Comparison of ENCODE assay signal across 19 cellular contexts in the genomic region with DNA sequence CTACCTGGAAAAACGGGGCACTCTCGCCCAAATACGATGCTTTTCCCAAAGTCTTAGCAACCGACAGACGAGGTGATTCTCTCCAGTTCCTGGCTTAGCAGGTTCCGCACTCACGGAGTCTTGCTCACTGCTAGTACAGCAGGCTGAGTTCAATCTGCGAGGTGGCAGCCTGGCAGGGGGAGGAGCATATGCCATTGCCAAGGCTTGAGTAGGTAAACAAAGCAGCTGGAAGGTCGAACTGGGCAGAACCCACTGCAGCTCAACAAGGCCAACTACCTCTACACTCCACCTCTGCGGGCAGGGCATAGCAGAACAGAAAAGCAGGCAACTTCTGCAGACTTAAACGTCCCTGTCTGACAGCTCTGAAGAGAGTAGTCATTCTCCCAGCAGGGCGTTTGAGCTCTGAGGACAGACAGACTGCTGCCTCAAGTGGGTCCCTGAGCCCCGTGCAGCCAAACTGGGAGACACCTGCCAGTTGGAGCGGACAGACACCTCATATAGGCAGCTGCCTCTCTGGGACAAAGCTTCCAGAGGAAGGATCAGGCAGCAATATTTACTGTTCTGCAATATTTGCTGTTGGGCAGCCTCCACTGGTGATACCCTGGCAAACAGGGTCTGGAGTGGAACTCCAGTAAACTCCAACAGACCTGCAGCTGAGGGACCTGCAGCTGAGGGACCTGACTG.
DNase-seq lines count a peak whose midpoint lies in the region; ATAC-seq and TF ChIP-seq lines count a peak whose summit lies in the region.
"Had no signal": no experiment of that assay in that cellular context is flagged by ENCODE, and none has a peak within 500 bp of the region (broad histone marks: within the 10 kb centered on the region; RNA-seq: fewer than 3 reads in every experiment).

No MANE protein-coding gene starts in this region.

- H3K27me3 ChIP-seq in left lung = no peaks in the 10 kb centered on the region

- ATAC-seq in left lung (peak; percentile 55), mucosa of descending colon (no peak), HG03457 (IDR thresholded peaks at IDR 0.05; ENCODE audit: unreplicated experiment) (no peak), GM19452 (IDR thresholded peaks at IDR 0.05; ENCODE audit: unreplicated experiment) (no peak)
- ATAC-seq: GM12878, GM23338, Right ventricle myocardium inferior had no signal

- H3K36me3 ChIP-seq in left lung (no peaks in the 10 kb centered on the region), mucosa of descending colon (ENCODE audit: low read depth) (no peaks in the 10 kb centered on the region)

- no peak for TF ChIP-seq CTCF in left lung (IDR thresholded peaks at IDR 0.05)
- no peak for TF ChIP-seq CTCF in mucosa of descending colon (IDR thresholded peaks at IDR 0.05)

- DNase-seq in COLO668 (lab: John Stamatoyannopoulos, UW; ENCODE audit: unreplicated experiment) (peak; percentile 16), NCI-H1092 treated with DMSO at 0.1 percent for 48 hours (lab: John Stamatoyannopoulos, UW) (peak; percentile 52), NCI-H510A treated with DMSO at 0.1 percent for 48 hours (lab: John Stamatoyannopoulos, UW) (peak; percentile 55), left lung (no peak), mucosa of descending colon (no peak)
- DNase-seq in activated naive CD4-positive, alpha-beta T cell treated with anti-CD3 and anti-CD28 coated beads for 36 hours = no peak
- DNase-seq: Caco-2; CD4-positive, alpha-beta T cell; HCEC 1CT; KG1; NCI-H1105 treated with DMSO at 0.1 percent for 48 hours; NCI-H2107; OCI-M1 had no signal

- intact Hi-C loops in left lung (cut with DNase I) = no loop called here
- intact Hi-C loops in mucosa of descending colon (cut with DNase I, micrococcal nuclease) = no loop called here
- intact Hi-C loops in activated naive CD4-positive, alpha-beta T cell treated with anti-CD3 and anti-CD28 coated beads for 36 hours (cut with micrococcal nuclease) = no loop called here

- H3K9me3 ChIP-seq in left lung (peaks cover 0 to 12% of the 10 kb centered on the region in 2 donors), mucosa of descending colon (peaks cover 21% of the 10 kb centered on the region)
- H3K9me3 ChIP-seq: Caco-2 had no signal

- no peak overlapping the region for H3K4me3 ChIP-seq in left lung
- H3K4me3 ChIP-seq in mucosa of descending colon = no peak overlapping the region
- H3K4me3 ChIP-seq: GM12878, GM23338 had no signal

- CTCF ChIA-PET in activated naive CD4-positive, alpha-beta T cell treated with anti-CD3 and anti-CD28 coated beads for 36 hours (lab: Charles Lee) = no interaction called here

- H3K4me3 Mint-ChIP-seq in activated naive CD4-positive, alpha-beta T cell treated with anti-CD3 and anti-CD28 coated beads for 36 hours = no peak overlapping the region
- H3K4me3 Mint-ChIP-seq: CD4-positive, alpha-beta T cell; GM23338; T-helper 1 cell treated with Interleukin-12 subunit alpha and Interleukin-12 subunit beta and Interleukin-4 antibody, amounts not matched to agents 30 μg/mL and 1 μg/mL, for 36 hours had no signal

- no peak overlapping the region for H3K27ac ChIP-seq in left lung

- H3K4me1 Mint-ChIP-seq in activated naive CD4-positive, alpha-beta T cell treated with anti-CD3 and anti-CD28 coated beads for 36 hours (ENCODE audit: low read depth) = no peaks in the 10 kb centered on the region
- H3K4me1 Mint-ChIP-seq: GM23338 had no signal

- H3K36me3 Mint-ChIP-seq in activated naive CD4-positive, alpha-beta T cell treated with anti-CD3 and anti-CD28 coated beads for 36 hours (ENCODE audit: low read depth) = no peaks in the 10 kb centered on the region

- H3K27me3 Mint-ChIP-seq in activated naive CD4-positive, alpha-beta T cell treated with anti-CD3 and anti-CD28 coated beads for 36 hours (ENCODE audit: low read depth) = no peaks in the 10 kb centered on the region
- H3K27me3 Mint-ChIP-seq: CD4-positive, alpha-beta T cell had no signal

- no peaks in the 10 kb centered on the region for H3K4me1 ChIP-seq in left lung
- no peaks in the 10 kb centered on the region for H3K4me1 ChIP-seq in mucosa of descending colon (ENCODE audit: low read depth)
- H3K4me1 ChIP-seq: Caco-2 had no signal

- H3K27ac Mint-ChIP-seq in activated naive CD4-positive, alpha-beta T cell treated with anti-CD3 and anti-CD28 coated beads for 36 hours = no peak overlapping the region
- H3K27ac Mint-ChIP-seq: CD4-positive, alpha-beta T cell; GM23338; T-helper 1 cell treated with Interleukin-12 subunit alpha and Interleukin-12 subunit beta and Interleukin-4 antibody, amounts not matched to agents 30 μg/mL and 1 μg/mL, for 36 hours had no signal

- H3K9me3 Mint-ChIP-seq in activated naive CD4-positive, alpha-beta T cell treated with anti-CD3 and anti-CD28 coated beads for 36 hours = peaks cover 10% of the 10 kb centered on the region

Comparison
In these comparisons a context has a peak if more than half of its experiments do, and no peak if none do; other contexts are left out.
1. DNase-seq: peak in COLO668 (single experiment), NCI-H1092 treated with DMSO at 0.1 percent for 48 hours (single experiment) and NCI-H510A treated with DMSO at 0.1 percent for 48 hours (single experiment); none in left lung (0 of 2), mucosa of descending colon (0 of 3) and activated naive CD4-positive, alpha-beta T cell treated with anti-CD3 and anti-CD28 coated beads for 36 hours (single experiment).